Comparison of ENCODE assay signal across 8 cellular contexts in genomic region chr16:77722315-77723107, GRCh38.
DNase-seq lines count a peak whose midpoint lies in the region; ATAC-seq, FAIRE-seq and TF ChIP-seq lines count a peak whose summit lies in the region.

TSS of gene NUDT7 (plus strand) at chr16:77722514. CDS start at chr16:77722583, 69 bp downstream.

- peak; percentile 57; the same call in 1 of the 2 replicates for TF ChIP-seq POLR2A in H54 (IDR thresholded peaks at IDR 0.05; ENCODE audit: low read depth, low read length)

- H3K27me3 ChIP-seq in RWPE2 (ENCODE audit: insufficient read depth, poor library complexity, severe bottlenecking) (no peaks in the 10 kb centered on the region), neuron (ENCODE audit: insufficient read depth, low read length) (no peaks in the 10 kb centered on the region)

- peak; percentile 90 for ATAC-seq in RWPE2 (ENCODE audit: low read depth)

- peak; percentile 94 for DNase-seq in H54 (ENCODE audit: insufficient read length, low spot score)
- peak; percentile 97 for DNase-seq in LoVo (ENCODE audit: low spot score)
- DNase-seq in RWPE2 (ENCODE audit: low spot score): peak; percentile 99
- DNase-seq in activated gamma-delta T cell treated with anti-CD3 and anti-CD28 coated beads, Interleukin-2, amount 50 U/mL, for 16 hours (ENCODE audit: low read depth): peak; percentile 91
- peak; percentile 87 for DNase-seq in foreskin melanocyte
- DNase-seq in stromal cell of bone marrow (ENCODE audit: low read depth): peak; percentile 93

- H2AFZ ChIP-seq in neuron (ENCODE audit: low read depth, low read length): peak within 1 kb of the TSS; percentile 98

- H3K4me1 ChIP-seq in RWPE2 (ENCODE audit: insufficient read depth, poor library complexity, severe bottlenecking): peaks cover 3% of the 10 kb centered on the region
- H3K4me1 ChIP-seq in neuron (ENCODE audit: insufficient read depth, low read length): peaks cover 7% of the 10 kb centered on the region

- no peaks in the 10 kb centered on the region for H3K36me3 ChIP-seq in RWPE2 (ENCODE audit: low read depth)
- peaks cover 2% of the 10 kb centered on the region for H3K36me3 ChIP-seq in neuron (ENCODE audit: insufficient read depth, low read length)

- no peaks in the 10 kb centered on the region for H3K9me3 ChIP-seq in RWPE2 (ENCODE audit: severe bottlenecking)
- H3K9me3 ChIP-seq in neuron (ENCODE audit: low read length): peaks cover 4% of the 10 kb centered on the region

- peak within 1 kb of the TSS; percentile 26 for H3K27ac ChIP-seq in RWPE2 (ENCODE audit: poor library complexity, severe bottlenecking)

- H3K4me3 ChIP-seq in RWPE2 (ENCODE audit: severe bottlenecking) (peak within 1 kb of the TSS; percentile 78), neuron (ENCODE audit: low read length) (peak within 1 kb of the TSS; percentile 88)

- peak; percentile 27 for TF ChIP-seq CTCF in RWPE2 (IDR thresholded peaks at IDR 0.05; ENCODE audit: poor library complexity, severe bottlenecking)

- FAIRE-seq in G401.6 (lab: Jason Lieb, UNC) (peak; percentile 68), H54 (lab: Jason Lieb, UNC) (peak; percentile 81)

Comparison
In these comparisons a context has a peak if more than half of its experiments do, and no peak if none do; other contexts are left out.
1. Peak in every context shown above with its lines: DNase-seq, ATAC-seq, H3K4me3 ChIP-seq and H3K27ac ChIP-seq.